9 cellular contexts compared by ENCODE assay signal in genomic region chr22:39869797-39870196, GRCh38. TPM values are rescaled to one million over a fixed set of nuclear protein-coding genes. Genes with fewer than 3 reads are reported as not detected.
"Had no signal": no experiment of that assay in that cellular context is flagged by ENCODE, and none has a peak within 500 bp of the region (broad histone marks: within the 10 kb centered on the region; RNA-seq: fewer than 3 reads in every experiment).

No MANE protein-coding gene starts in this region.

RNA-seq across cellular contexts. Expression of gene ENTHD1, which starts 23.8 kb away (rescaled TPM):
- total RNA-seq: stomach, suprapubic skin, temporal lobe, thoracic aorta, transverse colon, upper lobe of right lung, ureter, urinary bladder, vagina had no signal
- polyA plus RNA-seq: stomach, urinary bladder had no signal
